In genomic region chr13:99311137-99311536, GRCh38 we compare ENCODE assay signal across 1 cellular context.
A peak's percentile ranks its signal among the peaks of the same experiment; 100 is the strongest.
TF ChIP-seq lines count a peak whose summit lies in the region.

No MANE protein-coding gene starts in this region.

TF ChIP-seq in K562, 482 proteins besides CTCF, POLR2A, EP300 and RAD21 (continued from another document and continues in another):
- no peak for TF ChIP-seq AFF1 (IDR thresholded peaks at IDR 0.05; ENCODE audit: low read depth in 1 of 2, partially characterized antibody in 2 of 2)
- TF ChIP-seq CBFA2T3 (IDR thresholded peaks at IDR 0.05), result peak; percentile 49
- no peak for TF ChIP-seq RBM34 (IDR thresholded peaks at IDR 0.05; ENCODE audit: borderline replicate concordance, insufficient read depth, low read length)
- TF ChIP-seq ZNF324 (CRISPR knock-in tag; IDR thresholded peaks at IDR 0.05), result no peak
- TF ChIP-seq ZNF398 (CRISPR knock-in tag; IDR thresholded peaks at IDR 0.05), result no peak
- no peak for TF ChIP-seq IFI16 (CRISPR knock-in tag; IDR thresholded peaks at IDR 0.05)
- peak; percentile 76 for TF ChIP-seq EGR1 (conservative IDR thresholded peaks at IDR 0.05)
- TF ChIP-seq OTX1 (CRISPR knock-in tag; IDR thresholded peaks at IDR 0.05), result no peak
- TF ChIP-seq POLR3A (IDR thresholded peaks at IDR 0.05; ENCODE audit: borderline replicate concordance, extremely low read depth, insufficient read depth, insufficient read length), result no peak
- 0 out of 2 replicates have a peak, but pooled peaks have one; percentile 15 for TF ChIP-seq FOSL1 (tag; conservative IDR thresholded peaks at IDR 0.05)
- no peak for TF ChIP-seq BDP1 (IDR thresholded peaks at IDR 0.05; ENCODE audit: insufficient read depth, insufficient read length)
- no peak for TF ChIP-seq ZNF639 (CRISPR knock-in tag; conservative IDR thresholded peaks at IDR 0.05 in 1 of 2, IDR thresholded peaks at IDR 0.05 in 1 of 2)
- TF ChIP-seq MAZ (CRISPR knock-in tag; conservative IDR thresholded peaks at IDR 0.05 in 1 of 2, IDR thresholded peaks at IDR 0.05 in 1 of 2), result peak in 1 of 2 experiments; percentile 44; a peak in 1 of 4 replicates
- TF ChIP-seq ILF3 (IDR thresholded peaks at IDR 0.05; ENCODE audit: borderline replicate concordance), result no peak
- peak; percentile 85 for TF ChIP-seq MEIS2 (IDR thresholded peaks at IDR 0.05; ENCODE audit: partially characterized antibody)
- no peak for TF ChIP-seq MLX (CRISPR knock-in tag; conservative IDR thresholded peaks at IDR 0.05)
- peak in 1 of 2 experiments; percentile 45; a peak in 2 of 4 replicates for TF ChIP-seq MLLT1 (IDR thresholded peaks at IDR 0.05)
- no peak for TF ChIP-seq BHLHE40 (IDR thresholded peaks at IDR 0.05; ENCODE audit: low read length)
- TF ChIP-seq RNF2 (IDR thresholded peaks at IDR 0.05), result peak; percentile 38; the same call in 1 of the 2 replicates
- TF ChIP-seq PREB (CRISPR knock-in tag; IDR thresholded peaks at IDR 0.05), result no peak
- TF ChIP-seq HDAC2 (IDR thresholded peaks at IDR 0.05), result peak; percentile 53; the same call in 1 of the 2 replicates
- TF ChIP-seq RAD51 (IDR thresholded peaks at IDR 0.05; ENCODE audit: borderline replicate concordance, low read depth), result no peak
- TF ChIP-seq SOX6 (IDR thresholded peaks at IDR 0.05), result peak; percentile 30; the same call in 1 of the 2 replicates
- TF ChIP-seq ZBTB7A (IDR thresholded peaks at IDR 0.05; ENCODE audit: borderline replicate concordance, control insufficient read depth, low read depth, low read length), result no peak
- peak; percentile 48; the same call in 1 of the 2 replicates for TF ChIP-seq CTBP1 (IDR thresholded peaks at IDR 0.05; ENCODE audit: borderline replicate concordance)
- TF ChIP-seq ZHX1 (conservative IDR thresholded peaks at IDR 0.05; ENCODE audit: low read length), result no peak
- TF ChIP-seq HNRNPL (IDR thresholded peaks at IDR 0.05; ENCODE audit: low read depth, low read length), result no peak
- TF ChIP-seq SMARCA4 (IDR thresholded peaks at IDR 0.05), result peak; percentile 52; the same call in 1 of the 2 replicates
- TF ChIP-seq CREB5 (CRISPR knock-in tag; IDR thresholded peaks at IDR 0.05), result no peak
- no peak for TF ChIP-seq ARID4B (CRISPR knock-in tag; IDR thresholded peaks at IDR 0.05)
- 0 out of 2 replicates have a peak, but pooled peaks have one; percentile 24 for TF ChIP-seq LEF1 (IDR thresholded peaks at IDR 0.05)
- no peak for TF ChIP-seq CXXC5 (CRISPR knock-in tag; IDR thresholded peaks at IDR 0.05)
- TF ChIP-seq GTF2A2 (tag; IDR thresholded peaks at IDR 0.05), result no peak
- TF ChIP-seq TRIM24 (IDR thresholded peaks at IDR 0.05), result 0 out of 4 replicates have a peak, but pooled peaks of 1 of the 2 experiments have one; percentile 30
- peak; percentile 29; the same call in 1 of the 2 replicates for TF ChIP-seq NFE2 (IDR thresholded peaks at IDR 0.05; ENCODE audit: low read depth)
- TF ChIP-seq ZFP36 (IDR thresholded peaks at IDR 0.05; ENCODE audit: low read depth, low read length, partially characterized antibody), result peak; percentile 92
- peak in 1 of 2 experiments; percentile 17 for TF ChIP-seq E2F6 (IDR thresholded peaks at IDR 0.05; ENCODE audit: borderline replicate concordance in 1 of 2, extremely low read depth in 1 of 2, insufficient read depth in 1 of 2, insufficient read length in 1 of 2, low read depth in 1 of 2, low read length in 1 of 2, poor library complexity in 1 of 2, severe bottlenecking in 1 of 2)
- TF ChIP-seq KLF10 (CRISPR knock-in tag; IDR thresholded peaks at IDR 0.05), result no peak
- peak in 1 of 2 experiments; percentile 39; a peak in 1 of 4 replicates for TF ChIP-seq HDAC1 (IDR thresholded peaks at IDR 0.05)
- peak; percentile 45; the same call in 1 of the 2 replicates for TF ChIP-seq EHMT2 (IDR thresholded peaks at IDR 0.05)
- no peak for TF ChIP-seq ZNF12 (CRISPR knock-in tag; IDR thresholded peaks at IDR 0.05)
- no peak for TF ChIP-seq KAT8 (IDR thresholded peaks at IDR 0.05; ENCODE audit: low read depth)
